9 cellular contexts compared by ENCODE assay signal in genomic region chr1:93702102-93702827, GRCh38. TPM values are rescaled to one million over a fixed set of nuclear protein-coding genes. Genes with fewer than 3 reads are reported as not detected.
DNase-seq lines count a peak whose midpoint lies in the region; ATAC-seq, FAIRE-seq and TF ChIP-seq lines count a peak whose summit lies in the region.
"Had no signal": no experiment of that assay in that cellular context is flagged by ENCODE, and none has a peak within 500 bp of the region (broad histone marks: within the 10 kb centered on the region; RNA-seq: fewer than 3 reads in every experiment).

No MANE protein-coding gene starts in this region.

- H3K4me3 Mint-ChIP-seq in chondrocyte (ENCODE audit: unreplicated experiment) (no peak overlapping the region), Caco-2 (ENCODE audit: unreplicated experiment) (no peak overlapping the region)
- no peak overlapping the region for H3K4me3 Mint-ChIP-seq in CD4-positive, alpha-beta T cell

- no peak for FAIRE-seq in D721Med (lab: Jason Lieb, UNC)
- no peak for FAIRE-seq in frontal cortex (lab: Jason Lieb, UNC)
- FAIRE-seq: TTC549 had no signal

- DNase-seq in HT-29 (ENCODE audit: low spot score) (peak; percentile 69), chondrocyte (ENCODE audit: low spot score) (no peak), psoas muscle (peak; percentile 58 to 78), D721Med (ENCODE audit: insufficient read length, low spot score) (no peak), Caco-2 (no peak), frontal cortex (ENCODE audit: low spot score in 2 of 2) (no peak)
- DNase-seq in CD4-positive, alpha-beta T cell = no peak

- H3K36me3 Mint-ChIP-seq in chondrocyte (ENCODE audit: low read depth) = no peaks in the 10 kb centered on the region
- no peaks in the 10 kb centered on the region for H3K36me3 Mint-ChIP-seq in Caco-2 (ENCODE audit: insufficient read depth, unreplicated experiment)
- H3K36me3 Mint-ChIP-seq in CD4-positive, alpha-beta T cell (ENCODE audit: low read depth) = no peaks in the 10 kb centered on the region

- H3K4me1 ChIP-seq in psoas muscle (peaks cover 36% of the 10 kb centered on the region), Caco-2 (no peaks in the 10 kb centered on the region)

- CTCF ChIA-PET in Caco-2 (lab: Charles Lee) = no interaction called here
- CTCF ChIA-PET in CD4-positive, alpha-beta T cell (lab: Charles Lee) = no interaction called here

- no peaks in the 10 kb centered on the region for H3K27me3 Mint-ChIP-seq in chondrocyte (ENCODE audit: low read depth)
- H3K27me3 Mint-ChIP-seq in Caco-2 (ENCODE audit: insufficient read depth, unreplicated experiment) = no peaks in the 10 kb centered on the region
- no peaks in the 10 kb centered on the region for H3K27me3 Mint-ChIP-seq in CD4-positive, alpha-beta T cell

- TF ChIP-seq CTCF in chondrocyte (IDR thresholded peaks at IDR 0.05) = no peak
- TF ChIP-seq CTCF in psoas muscle (IDR thresholded peaks at IDR 0.05) = no peak
- no peak for TF ChIP-seq CTCF in D721Med (IDR thresholded peaks at IDR 0.05; ENCODE audit: insufficient read depth, missing control alignments)
- no peak for TF ChIP-seq CTCF in Caco-2 (IDR thresholded peaks at IDR 0.05; ENCODE audit: insufficient read depth in 1 of 2, low read depth in 1 of 2, low read length in 1 of 2, severe bottlenecking in 1 of 2, unreplicated experiment in 1 of 2)
- TF ChIP-seq CTCF in CD4-positive, alpha-beta T cell (IDR thresholded peaks at IDR 0.05) = no peak

- intact Hi-C loops in psoas muscle (cut with DNase I) = no loop called here
- intact Hi-C loops in Caco-2 (cut with micrococcal nuclease; ENCODE audit: unreplicated experiment) = no loop called here
- intact Hi-C loops in CD4-positive, alpha-beta T cell (cut with DNase I, micrococcal nuclease) = no loop called here

- H3K27me3 ChIP-seq in psoas muscle (ENCODE audit: insufficient read depth in 3 of 3, low read length in 2 of 3) (peaks cover 0 to 2% (median 0%) of the 10 kb centered on the region in 3 donors), Caco-2 (replicated peaks; ENCODE audit: control insufficient read depth, insufficient read depth, low read length) (no peaks in the 10 kb centered on the region)
- H3K27me3 ChIP-seq in CD4-positive, alpha-beta T cell (ENCODE audit: control insufficient read depth, insufficient read depth, low read length) = no peaks in the 10 kb centered on the region

- no TSS peak for BruUV-seq in Caco-2 (replicated peaks; lab: Mats Ljungman, UMichigan)

- WGBS in psoas muscle, 3 donors = 59 to 63% (median 61%) methylated on average over 9 of the region's 9 CpGs

- POLR2A ChIA-PET in Caco-2 (lab: Charles Lee) = no interaction called here
- POLR2A ChIA-PET in CD4-positive, alpha-beta T cell (lab: Charles Lee) = no interaction called here

- H3K27ac ChIP-seq in psoas muscle = peak overlapping the region; percentile 93
- no peak overlapping the region for H3K27ac ChIP-seq in CD4-positive, alpha-beta T cell (ENCODE audit: low read depth, low read length)

- H3K4me1 Mint-ChIP-seq in chondrocyte (ENCODE audit: low read depth) (peaks cover 29% of the 10 kb centered on the region), Caco-2 (ENCODE audit: low read depth, unreplicated experiment) (peaks cover 8% of the 10 kb centered on the region)
- no peaks in the 10 kb centered on the region for H3K4me1 Mint-ChIP-seq in CD4-positive, alpha-beta T cell (ENCODE audit: low read depth)

- H3K9me3 ChIP-seq in psoas muscle (no peaks in the 10 kb centered on the region), Caco-2 (no peaks in the 10 kb centered on the region)
- H3K9me3 ChIP-seq in CD4-positive, alpha-beta T cell (ENCODE audit: control insufficient read depth, low read length) = no peaks in the 10 kb centered on the region

- ATAC-seq in GM18520 (IDR thresholded peaks at IDR 0.05; ENCODE audit: unreplicated experiment) (peak; percentile 24), psoas muscle (peak; percentile 84 to 91 (median 86))
- ATAC-seq in CD4-positive, alpha-beta T cell (ENCODE audit: poor library complexity) = no peak

- H3K36me3 ChIP-seq in psoas muscle (ENCODE audit: insufficient read depth in 1 of 2, low read depth in 1 of 2) (no peaks in the 10 kb centered on the region), Caco-2 (ENCODE audit: control insufficient read depth, insufficient read depth, low read length) (no peaks in the 10 kb centered on the region)

- H3K27ac Mint-ChIP-seq in chondrocyte (ENCODE audit: unreplicated experiment) = peak overlapping the region; percentile 83
- H3K27ac Mint-ChIP-seq in Caco-2 (ENCODE audit: unreplicated experiment) = no peak overlapping the region
- no peak overlapping the region for H3K27ac Mint-ChIP-seq in CD4-positive, alpha-beta T cell

- H3K4me3 ChIP-seq in psoas muscle (no peak overlapping the region), Caco-2 (ENCODE audit: low read depth, low read length) (no peak overlapping the region)

- no peaks in the 10 kb centered on the region for H3K9me3 Mint-ChIP-seq in chondrocyte (ENCODE audit: low read depth)
- no peaks in the 10 kb centered on the region for H3K9me3 Mint-ChIP-seq in Caco-2 (ENCODE audit: unreplicated experiment)
- H3K9me3 Mint-ChIP-seq in CD4-positive, alpha-beta T cell = no peaks in the 10 kb centered on the region

RNA-seq across cellular contexts. Expression of gene BCAR3, which starts 20.6 kb away (rescaled TPM):
- total RNA-seq in HT-29 (2014; rRNA removed; shearing (Covaris generic)) = 48.5 and 49.4 TPM in 2 replicates
- total RNA-seq in chondrocyte (12.1 to 20.6 TPM (median 18.5 TPM) in 3 replicates), psoas muscle (10 to 100 TPM; 16.2 to 34.3 (median 21.1) TPM), Caco-2 (2022) (9.3 and 9.9 TPM in 2 replicates), frontal cortex (4.1 TPM)
- polyA plus RNA-seq in psoas muscle = 10 to 100 TPM; 15.8 to 64.1 (median 16.5) TPM
- total RNA-seq in CD4-positive, alpha-beta T cell = under 1 TPM; 0.47 to 0.92 TPM

Comparison
In these comparisons a context has a peak if more than half of its experiments do, and no peak if none do; other contexts are left out.
1. DNase-seq: peak in HT-29 (single experiment) and psoas muscle (2 of 2); none in chondrocyte (single experiment), D721Med (single experiment), Caco-2 (0 of 2), CD4-positive, alpha-beta T cell (0 of 10) and frontal cortex (0 of 2).